In genomic region chr1:31598980-31599379, GRCh38 we compare ENCODE assay signal across 31 cellular contexts. TPM values are rescaled to one million over a fixed set of nuclear protein-coding genes. Genes with fewer than 3 reads are reported as not detected.
"Had no signal": no experiment of that assay in that cellular context is flagged by ENCODE, and none has a peak within 500 bp of the region (broad histone marks: within the 10 kb centered on the region; RNA-seq: fewer than 3 reads in every experiment).

No MANE protein-coding gene starts in this region.

- DNase-seq: activated CD4-positive, alpha-beta T cell treated with anti-CD3 and anti-CD28 coated beads for 48 hours; activated CD4-positive, alpha-beta T cell treated with anti-CD3 and anti-CD28 coated beads, Interleukin-2, amount 50 U/mL, for 1 hour; activated CD4-positive, alpha-beta T cell treated with anti-CD3 and anti-CD28 coated beads, Interleukin-2, amount 50 U/mL, for 48 hours; activated CD8-positive, alpha-beta memory T cell treated with anti-CD3 and anti-CD28 coated beads, Interleukin-2, amount 50 U/mL, for 48 hours; activated gamma-delta T cell; activated naive CD4-positive, alpha-beta T cell; activated naive CD4-positive, alpha-beta T cell treated with anti-CD3 and anti-CD28 coated beads, Interleukin-2, amount 10 ng/mL, durations not matched to agents 7 days and 5 days; activated naive CD8-positive, alpha-beta T cell treated with anti-CD3 and anti-CD28 coated beads, Interleukin-2, amount 10 ng/mL, durations not matched to agents 7 days and 5 days; activated T-cell treated with anti-CD3 and anti-CD28 coated beads for 4 hours; activated T-cell treated with anti-CD3 and anti-CD28 coated beads, Interleukin-2, amount 50 U/mL, for 24 hours; activated T-cell treated with anti-CD3 and anti-CD28 coated beads, Interleukin-2, amount 50 U/mL, for 72 hours; brain microvascular endothelial cell; cortex of kidney; dermis blood vessel endothelial cell; effector CD4-positive, alpha-beta T cell; effector memory CD8-positive, alpha-beta T cell; esophagus squamous epithelium; foreskin melanocyte; heart right ventricle; T-helper 1 cell; T-helper 17 cell; T1000 had no signal

- H3K36me3 Mint-ChIP-seq: activated naive CD4-positive, alpha-beta T cell treated with anti-CD3 and anti-CD28 coated beads, Interleukin-2, amount 10 ng/mL, durations not matched to agents 7 days and 5 days; activated naive CD4-positive, alpha-beta T cell treated with anti-CD3 and anti-CD28 coated beads, Interleukin-2, amount 50 U/mL, for 72 hours; activated naive CD8-positive, alpha-beta T cell treated with anti-CD3 and anti-CD28 coated beads, Interleukin-2, amount 10 ng/mL, durations not matched to agents 7 days and 5 days; WTC11 had no signal

- H3K9me3 Mint-ChIP-seq: activated naive CD4-positive, alpha-beta T cell treated with anti-CD3 and anti-CD28 coated beads, Interleukin-2, amount 10 ng/mL, durations not matched to agents 7 days and 5 days; activated naive CD4-positive, alpha-beta T cell treated with anti-CD3 and anti-CD28 coated beads, Interleukin-2, amount 50 U/mL, for 72 hours; activated naive CD8-positive, alpha-beta T cell treated with anti-CD3 and anti-CD28 coated beads, Interleukin-2, amount 10 ng/mL, durations not matched to agents 7 days and 5 days; activated T-cell treated with anti-CD3 and anti-CD28 coated beads, Interleukin-2, amount 50 U/mL, for 24 hours; activated T-cell treated with anti-CD3 and anti-CD28 coated beads, Interleukin-2, amount 50 U/mL, for 72 hours; effector memory CD8-positive, alpha-beta T cell; T-helper 2 cell treated with Interferon-gamma antibody and Interleukin-4, amounts not matched to agents 5 μg/mL and 100 μg/mL, for 36 hours; WTC11 had no signal

- H3K4me1 Mint-ChIP-seq: activated naive CD4-positive, alpha-beta T cell treated with anti-CD3 and anti-CD28 coated beads, Interleukin-2, amount 10 ng/mL, durations not matched to agents 7 days and 5 days; activated naive CD8-positive, alpha-beta T cell treated with anti-CD3 and anti-CD28 coated beads, Interleukin-2, amount 10 ng/mL, durations not matched to agents 7 days and 5 days; T-helper 17 cell; WTC11 had no signal

- H3K36me3 ChIP-seq: brain microvascular endothelial cell, esophagus squamous epithelium, gastroesophageal sphincter, heart right ventricle had no signal

- H3K4me3 ChIP-seq: esophagus squamous epithelium, gastroesophageal sphincter, heart right ventricle had no signal

- H3K4me3 Mint-ChIP-seq: activated naive CD4-positive, alpha-beta T cell treated with anti-CD3 and anti-CD28 coated beads, Interleukin-2, amount 10 ng/mL, durations not matched to agents 7 days and 5 days; activated naive CD8-positive, alpha-beta T cell treated with anti-CD3 and anti-CD28 coated beads, Interleukin-2, amount 10 ng/mL, durations not matched to agents 7 days and 5 days; activated T-cell treated with anti-CD3 and anti-CD28 coated beads, Interleukin-2, amount 50 U/mL, for 24 hours; activated T-cell treated with anti-CD3 and anti-CD28 coated beads, Interleukin-2, amount 50 U/mL, for 72 hours; effector memory CD8-positive, alpha-beta T cell; T-helper 17 cell; T-helper 2 cell treated with Interferon-gamma antibody and Interleukin-4, amounts not matched to agents 5 μg/mL and 100 μg/mL, for 36 hours; WTC11 had no signal

- ATAC-seq: activated naive CD4-positive, alpha-beta T cell treated with anti-CD3 and anti-CD28 coated beads, Interleukin-2, amount 50 U/mL, for 72 hours; activated T-cell treated with anti-CD3 and anti-CD28 coated beads, Interleukin-2, amount 50 U/mL, for 72 hours; effector memory CD8-positive, alpha-beta T cell; gastroesophageal sphincter; heart right ventricle; T-helper 17 cell; WTC11 had no signal

- H3K27ac Mint-ChIP-seq: activated naive CD4-positive, alpha-beta T cell treated with anti-CD3 and anti-CD28 coated beads, Interleukin-2, amount 10 ng/mL, durations not matched to agents 7 days and 5 days; activated naive CD4-positive, alpha-beta T cell treated with anti-CD3 and anti-CD28 coated beads, Interleukin-2, amount 50 U/mL, for 72 hours; activated naive CD8-positive, alpha-beta T cell treated with anti-CD3 and anti-CD28 coated beads, Interleukin-2, amount 10 ng/mL, durations not matched to agents 7 days and 5 days; activated T-cell treated with anti-CD3 and anti-CD28 coated beads, Interleukin-2, amount 50 U/mL, for 24 hours; activated T-cell treated with anti-CD3 and anti-CD28 coated beads, Interleukin-2, amount 50 U/mL, for 72 hours; effector memory CD8-positive, alpha-beta T cell; T-helper 17 cell; T-helper 2 cell treated with Interferon-gamma antibody and Interleukin-4, amounts not matched to agents 5 μg/mL and 100 μg/mL, for 36 hours; WTC11 had no signal

- H3K27ac ChIP-seq: brain microvascular endothelial cell, epithelial cell of prostate, esophagus squamous epithelium, gastroesophageal sphincter, heart right ventricle had no signal

- H3K9me3 ChIP-seq: esophagus squamous epithelium, gastroesophageal sphincter, heart right ventricle had no signal

- H3K27me3 ChIP-seq: brain microvascular endothelial cell, esophagus squamous epithelium, gastroesophageal sphincter, heart right ventricle had no signal

- H3K4me1 ChIP-seq: esophagus squamous epithelium, gastroesophageal sphincter had no signal

RNA-seq across cellular contexts. Expression of gene HCRTR1, which starts 18.5 kb away (rescaled TPM):
- total RNA-seq: activated naive CD4-positive, alpha-beta T cell treated with anti-CD3 and anti-CD28 coated beads, Interleukin-2, amount 50 U/mL, for 72 hours; activated naive CD8-positive, alpha-beta T cell treated with anti-CD3 and anti-CD28 coated beads, Interleukin-2, amount 10 ng/mL, durations not matched to agents 7 days and 5 days; activated T-cell treated with anti-CD3 and anti-CD28 coated beads, Interleukin-2, amount 50 U/mL, for 72 hours; astrocyte; bronchial epithelial cell; cardiac septum; fibroblast of lung; T-helper 17 cell had no signal

RNA-seq across cellular contexts. Expression of gene TINAGL1, which starts 22.7 kb away (rescaled TPM):
- total RNA-seq: activated naive CD4-positive, alpha-beta T cell treated with anti-CD3 and anti-CD28 coated beads, Interleukin-2, amount 50 U/mL, for 72 hours; activated naive CD8-positive, alpha-beta T cell treated with anti-CD3 and anti-CD28 coated beads, Interleukin-2, amount 10 ng/mL, durations not matched to agents 7 days and 5 days; activated T-cell treated with anti-CD3 and anti-CD28 coated beads, Interleukin-2, amount 50 U/mL, for 72 hours; T-helper 17 cell had no signal
